ENCODE assay signal across 1 cellular context in the genomic region with DNA sequence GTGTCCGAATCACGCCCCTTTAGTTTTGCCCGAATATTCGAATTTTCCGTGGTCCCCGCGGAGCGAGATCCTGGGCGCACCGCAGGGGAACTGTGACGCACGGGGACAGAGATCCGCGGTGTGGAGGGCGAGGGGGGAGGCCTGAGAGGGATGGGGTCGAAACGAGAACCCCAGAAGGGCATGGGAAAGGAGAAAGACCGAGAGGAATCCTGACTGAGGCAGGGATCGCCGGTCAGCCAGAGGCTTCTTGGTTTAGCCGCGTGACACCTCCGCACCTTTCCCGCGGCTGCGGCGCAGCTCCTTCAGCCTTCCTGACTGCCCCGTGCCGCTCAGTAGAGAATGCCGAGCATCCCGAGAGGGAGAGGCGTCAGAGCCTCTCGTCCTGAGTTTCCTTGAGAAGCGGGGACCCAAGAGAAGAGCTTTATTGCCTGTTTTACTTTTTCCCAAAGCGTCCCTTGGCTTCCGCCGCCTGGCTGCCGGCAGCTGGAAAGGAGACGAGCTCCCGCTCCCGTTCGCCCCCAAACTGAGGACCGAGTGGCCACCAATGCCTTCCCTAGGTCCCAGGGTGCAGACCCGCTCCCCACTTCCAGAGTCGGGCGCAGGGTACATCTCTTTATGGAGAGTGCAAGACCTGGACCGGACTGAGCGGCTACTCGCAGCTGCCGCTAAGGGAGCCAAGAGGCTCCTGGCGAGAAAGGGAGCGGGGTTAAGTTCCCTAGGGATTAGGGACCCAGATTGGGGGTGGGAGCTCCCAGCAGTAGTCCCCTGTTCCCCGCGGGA.
TF ChIP-seq lines count a peak whose summit lies in the region.

No MANE protein-coding gene starts in this region.

TF ChIP-seq in SK-N-SH treated with all-trans-retinoic acid at 6 μM for 48 hours, 23 proteins besides CTCF, POLR2A, EP300 and RAD21:
- TF ChIP-seq, protein P1, sequence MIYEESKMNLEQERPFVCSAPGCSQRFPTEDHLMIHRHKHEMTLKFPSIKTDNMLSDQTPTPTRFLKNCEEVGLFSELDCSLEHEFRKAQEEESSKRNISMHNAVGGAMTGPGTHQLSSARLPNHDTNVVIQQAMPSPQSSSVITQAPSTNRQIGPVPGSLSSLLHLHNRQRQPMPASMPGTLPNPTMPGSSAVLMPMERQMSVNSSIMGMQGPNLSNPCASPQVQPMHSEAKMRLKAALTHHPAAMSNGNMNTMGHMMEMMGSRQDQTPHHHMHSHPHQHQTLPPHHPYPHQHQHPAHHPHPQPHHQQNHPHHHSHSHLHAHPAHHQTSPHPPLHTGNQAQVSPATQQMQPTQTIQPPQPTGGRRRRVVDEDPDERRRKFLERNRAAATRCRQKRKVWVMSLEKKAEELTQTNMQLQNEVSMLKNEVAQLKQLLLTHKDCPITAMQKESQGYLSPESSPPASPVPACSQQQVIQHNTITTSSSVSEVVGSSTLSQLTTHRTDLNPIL (CRISPR knock-in tag; IDR thresholded peaks at IDR 0.05; ENCODE audit: low read depth) = no peak
- no peak for TF ChIP-seq TSHZ2 (CRISPR knock-in tag; IDR thresholded peaks at IDR 0.05)
- no peak for TF ChIP-seq OSR1 (CRISPR knock-in tag; IDR thresholded peaks at IDR 0.05)
- TF ChIP-seq POU6F1 (CRISPR knock-in tag; IDR thresholded peaks at IDR 0.05; ENCODE audit: borderline replicate concordance, low read depth) = no peak
- no peak for TF ChIP-seq TOX (CRISPR knock-in tag; IDR thresholded peaks at IDR 0.05; ENCODE audit: borderline replicate concordance)
- TF ChIP-seq ISL1 (CRISPR knock-in tag; IDR thresholded peaks at IDR 0.05) = no peak
